ENCODE assay signal across 22 cellular contexts in genomic region chr3:65376426-65376825, GRCh38.
DNase-seq lines count a peak whose midpoint lies in the region; ATAC-seq and TF ChIP-seq lines count a peak whose summit lies in the region.
"Had no signal": no experiment of that assay in that cellular context is flagged by ENCODE, and none has a peak within 500 bp of the region (broad histone marks: within the 10 kb centered on the region; RNA-seq: fewer than 3 reads in every experiment).

No MANE protein-coding gene starts in this region.

- DNase-seq in Caki2 (ENCODE audit: low read depth) = peak; percentile 6
- DNase-seq in epithelial cell of proximal tubule (ENCODE audit: low read depth) = peak; percentile 90
- DNase-seq in thyroid gland = peak; percentile 51 to 57
- no peak for DNase-seq in head of caudate nucleus
- DNase-seq in sciatic nerve (ENCODE audit: low spot score) = no peak
- DNase-seq: Caco-2; CD4-positive, CD25-positive, alpha-beta regulatory T cell; CD8-positive, alpha-beta T cell; DMS 273 treated with DMSO at 0.1 percent for 48 hours; DMS79; EL; GDM1; GM23248; H9 had no signal

- peaks cover 82% of the 10 kb centered on the region for H3K36me3 Mint-ChIP-seq in nephron (ENCODE audit: low read depth)
- H3K36me3 Mint-ChIP-seq: CD4-positive, CD25-positive, alpha-beta regulatory T cell; CD8-positive, alpha-beta T cell had no signal

- H3K27me3 ChIP-seq in thyroid gland = no peaks in the 10 kb centered on the region
- H3K27me3 ChIP-seq: BLaER1 had no signal

- H3K27ac Mint-ChIP-seq in nephron = peak overlapping the region; percentile 64 to 81 (median 75)
- H3K27ac Mint-ChIP-seq: B cell; CD4-positive, CD25-positive, alpha-beta regulatory T cell; CD8-positive, alpha-beta T cell had no signal

- H3K4me3 ChIP-seq in epithelial cell of proximal tubule (ENCODE audit: low read depth, low read length) = no peak overlapping the region
- H3K4me3 ChIP-seq in thyroid gland (replicated peaks in 1 of 3) = no peak overlapping the region
- H3K4me3 ChIP-seq: BLaER1, GM12878, GM23248 had no signal

- ATAC-seq in sciatic nerve = no peak
- ATAC-seq in GM21576 (IDR thresholded peaks at IDR 0.05; ENCODE audit: unreplicated experiment) = no peak
- ATAC-seq: CD8-positive, alpha-beta T cell; GM12878; HCT116 had no signal

- peaks cover 3% of the 10 kb centered on the region for H3K27me3 Mint-ChIP-seq in nephron (ENCODE audit: low read depth)
- H3K27me3 Mint-ChIP-seq: B cell; CD4-positive, CD25-positive, alpha-beta regulatory T cell had no signal

- no peaks in the 10 kb centered on the region for H3K9me3 ChIP-seq in thyroid gland
- H3K9me3 ChIP-seq: Caco-2 had no signal

- no peaks in the 10 kb centered on the region for H3K4me1 Mint-ChIP-seq in nephron
- H3K4me1 Mint-ChIP-seq: B cell; CD4-positive, CD25-positive, alpha-beta regulatory T cell had no signal

- peaks cover 13 to 24% of the 10 kb centered on the region in 2 donors for H3K4me1 ChIP-seq in thyroid gland
- H3K4me1 ChIP-seq: BLaER1, Caco-2 had no signal

- intact Hi-C loops in thyroid gland (cut with DNase I) (no loop called here), head of caudate nucleus (cut with DNase I) (no loop called here), sciatic nerve (cut with DNase I) (no loop called here)

- 21 to 41% methylated on average over 2 of the region's 2 CpGs for WGBS in thyroid gland, 2 donors

- H3K9me3 Mint-ChIP-seq in nephron = peaks cover 15% of the 10 kb centered on the region
- H3K9me3 Mint-ChIP-seq: H9 had no signal

- TF ChIP-seq CTCF in epithelial cell of proximal tubule (conservative IDR thresholded peaks at IDR 0.05; ENCODE audit: low read depth, low read length) (no peak), nephron (IDR thresholded peaks at IDR 0.05; ENCODE audit: unreplicated experiment in 3 of 3) (no peak), thyroid gland (IDR thresholded peaks at IDR 0.05) (no peak)

- in situ Hi-C loops in Caki2 (cut with HindIII; ENCODE audit: low pct_unique_long_range_greater_than_20kb, low sequenced_read_pairs) = no loop called here

- peaks cover 1 to 5% of the 10 kb centered on the region in 2 donors for H3K36me3 ChIP-seq in thyroid gland

- H3K4me3 Mint-ChIP-seq in nephron = no peak overlapping the region
- H3K4me3 Mint-ChIP-seq: B cell; CD4-positive, CD25-positive, alpha-beta regulatory T cell; CD8-positive, alpha-beta T cell; H9 had no signal

- H3K27ac ChIP-seq in thyroid gland = peak overlapping the region; percentile 12 to 66 (median 35)
- H3K27ac ChIP-seq: 22Rv1, BLaER1, C4-2B, GM23248 had no signal

- TF ChIP-seq POLR2A in thyroid gland (IDR thresholded peaks at IDR 0.05) = no peak

Comparison
In these comparisons a context has a peak if more than half of its experiments do, and no peak if none do; other contexts are left out.
1. DNase-seq: peak in Caki2 (single experiment), epithelial cell of proximal tubule (single experiment) and thyroid gland (2 of 2); none in head of caudate nucleus (0 of 42) and sciatic nerve (single experiment).